In the genomic region with DNA sequence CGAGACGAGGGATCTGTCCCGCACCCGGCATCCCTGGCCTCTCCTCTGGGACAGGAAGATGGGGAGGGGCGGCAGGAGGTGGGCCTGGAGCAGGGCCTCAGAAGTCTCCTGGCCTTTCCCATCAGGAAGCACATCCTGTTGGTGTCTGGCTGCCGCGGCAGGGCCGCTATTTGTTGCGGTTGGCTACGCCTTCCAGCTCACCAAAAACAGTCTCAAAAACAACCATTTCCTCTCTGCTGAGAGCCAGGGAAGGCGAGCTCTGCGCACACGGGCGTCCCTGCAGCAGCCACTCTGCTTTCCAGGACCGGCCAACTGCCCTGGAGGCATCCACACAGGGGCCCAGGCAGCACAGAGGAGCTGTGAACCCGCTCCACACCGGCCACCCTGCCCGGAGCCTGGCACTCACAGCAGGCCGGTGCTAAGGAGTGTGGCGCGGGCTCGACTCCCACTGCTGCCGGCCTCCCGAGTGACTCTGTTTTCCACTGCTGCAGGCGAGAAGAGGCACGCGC, we compare ENCODE assay signal across 8 cellular contexts. TPM values are rescaled to one million over a fixed set of nuclear protein-coding genes. Genes with fewer than 3 reads are reported as not detected.
A peak's percentile ranks its signal among the peaks of the same experiment; 100 is the strongest.
DNase-seq lines count a peak whose midpoint lies in the region.

Gene TMEM204 (plus strand): TSS at position 224 of the 509 bp plus-strand sequence. CDS start 610 bp downstream, outside the sequence.

- CTCF ChIA-PET in activated CD8-positive, alpha-beta memory T cell treated with anti-CD3 and anti-CD28 coated beads for 36 hours (lab: Charles Lee): interaction anchor here (1.0 kb wide), 2 partner anchors 14 to 172 kb away, joined by 3 to 4 read pairs; partner anchors contain the start of gene MAPK8IP3

- intact Hi-C loops in posterior vena cava (cut with DNase I): loop anchor here in 1 of 2 donors (10.0 kb wide), 1 partner anchor 119 kb away; the partner anchor contains the start of gene UNKL

- DNase-seq in EH (ENCODE audit: low read depth) (peak; percentile 94), fibroblast of the conjunctiva (ENCODE audit: low read depth) (peak; percentile 27), posterior vena cava (ENCODE audit: low spot score) (peak; percentile 93), GDM1 (lab: John Stamatoyannopoulos, UW) (no peak), occipital lobe (lab: John Stamatoyannopoulos, UW) (no peak), RKO (ENCODE audit: low spot score) (no peak), cerebellar cortex (ENCODE audit: low spot score) (no peak)

- POLR2A ChIA-PET in activated CD8-positive, alpha-beta memory T cell treated with anti-CD3 and anti-CD28 coated beads for 36 hours (lab: Charles Lee): interaction anchor here (0.7 to 1.1 kb wide), 3 partner anchors 10 to 113 kb away, joined by 4 to 6 read pairs (median 6); partner anchors contain the start of gene UQCC4

RNA-seq across cellular contexts. Expression of gene TMEM204, which starts in this region (rescaled TPM):
- total RNA-seq in activated CD8-positive, alpha-beta memory T cell treated with anti-CD3 and anti-CD28 coated beads for 36 hours: 10 to 100 TPM; 22.6 to 22.8 TPM
- total RNA-seq in posterior vena cava: 10 to 100 TPM; 23.7 to 36.5 TPM
- 2.5 TPM for total RNA-seq in occipital lobe

Comparison
In these comparisons a context has a peak if more than half of its experiments do, and no peak if none do; other contexts are left out.
1. DNase-seq: peak in EH (single experiment), fibroblast of the conjunctiva (single experiment) and posterior vena cava (single experiment); none in GDM1 (single experiment), occipital lobe (single experiment), RKO (single experiment) and cerebellar cortex (single experiment).